Comparison of ENCODE assay signal across 29 cellular contexts in the genomic region with DNA sequence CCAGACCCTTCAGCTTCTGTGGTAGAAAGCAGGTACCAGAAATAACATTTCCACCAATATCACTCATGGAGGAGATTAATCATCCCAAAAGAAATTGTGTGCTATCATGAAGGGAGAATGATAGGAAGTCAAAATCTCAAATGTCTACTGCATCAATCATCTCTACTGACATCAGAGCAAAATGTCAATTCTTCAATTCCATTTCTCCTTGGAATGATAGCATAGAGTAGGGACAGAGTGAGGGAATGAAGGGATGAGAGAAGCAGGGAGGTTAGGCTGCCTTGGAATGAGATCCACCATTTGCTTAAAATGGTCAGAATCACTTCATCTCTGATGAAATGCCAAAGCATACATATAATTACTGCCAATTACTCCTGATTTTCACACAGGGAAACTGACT.
"Had no signal": no experiment of that assay in that cellular context is flagged by ENCODE, and none has a peak within 500 bp of the region (broad histone marks: within the 10 kb centered on the region; RNA-seq: fewer than 3 reads in every experiment).

No MANE protein-coding gene starts in this region.

- H3K4me3 ChIP-seq: stomach, suprapubic skin, testis, thoracic aorta, thyroid gland, tibial artery, tibial nerve, transverse colon, upper lobe of left lung, upper lobe of right lung, uterus, vagina had no signal

- DNase-seq: stimulated activated CD4-positive, alpha-beta T cell treated with anti-CD3 and anti-CD28 coated beads, Interleukin-2, amount 100 ng/mL, for 48 hours; stimulated activated CD4-positive, alpha-beta T cell treated with anti-CD3 and anti-CD28 coated beads, Interleukin-4, amount 100 ng/mL, for 1 hour; stimulated activated CD4-positive, alpha-beta T cell treated with anti-CD3 and anti-CD28 coated beads, Interleukin-4, amount 100 ng/mL, for 24 hours; stimulated activated CD4-positive, alpha-beta T cell treated with anti-CD3 and anti-CD28 coated beads, Interleukin-4, amount 100 ng/mL, for 4 hours; stimulated activated CD8-positive, alpha-beta memory T cell treated with anti-CD3 and anti-CD28 coated beads, Interleukin-4, amount 100 ng/mL, for 48 hours; stimulated activated naive B cell treated with anti-CD40 and anti-IgM and Interleukin-4, amounts not matched to agents 10 μg/mL and 1 μg/mL and 100 μg/mL, for 72 hours; stimulated activated naive CD4-positive, alpha-beta T cell; stimulated activated naive CD4-positive, alpha-beta T cell treated with Interleukin-2 at 50 U/mL for 16 hours; stimulated activated naive CD8-positive, alpha-beta T cell treated with anti-CD3 and anti-CD28 coated beads, Interleukin-15, amount 100 ng/mL, for 72 hours; stimulated activated naive CD8-positive, alpha-beta T cell treated with anti-CD3 and anti-CD28 coated beads, Interleukin-15, Interleukin-2, amounts not matched to agents 100 U/mL and 50 U/mL, for 24 hours; stomach; substantia nigra; testis; thyroid gland; tibial artery; transverse colon; trophoblast cell; upper lobe of left lung; upper lobe of right lung; uterus had no signal

- FAIRE-seq: urothelium cell line had no signal

- H3K27me3 Mint-ChIP-seq: stimulated activated memory B cell treated with anti-CD40 and anti-IgM and Interleukin-4, amounts not matched to agents 10 μg/mL and 1 μg/mL and 100 μg/mL, for 72 hours; stimulated activated naive B cell treated with anti-CD40 and anti-IgM and Interleukin-4, amounts not matched to agents 10 μg/mL and 1 μg/mL and 100 μg/mL, for 72 hours; stimulated activated naive CD8-positive, alpha-beta T cell treated with anti-CD3 and anti-CD28 coated beads, Interleukin-15, amount 100 ng/mL, for 72 hours; stimulated activated naive CD8-positive, alpha-beta T cell treated with anti-CD3 and anti-CD28 coated beads, Interleukin-15, Interleukin-2, amounts not matched to agents 100 ng/mL and 50 ng/mL, for 24 hours; type B pancreatic cell had no signal

- H3K36me3 ChIP-seq: stomach, suprapubic skin, thoracic aorta, thyroid gland, tibial artery, tibial nerve, transverse colon, upper lobe of left lung, upper lobe of right lung, uterus, vagina had no signal

- H3K36me3 Mint-ChIP-seq: stimulated activated effector memory CD8-positive, alpha-beta T cell treated with anti-CD3 and anti-CD28 coated beads, Interleukin-12 subunit alpha, Interleukin-12 subunit beta, amount 100 ng/mL, for 72 hours; stimulated activated memory B cell treated with anti-CD40 and anti-IgM and Interleukin-4, amounts not matched to agents 10 μg/mL and 1 μg/mL and 100 μg/mL, for 72 hours; stimulated activated naive B cell treated with anti-CD40 and anti-IgM and Interleukin-4, amounts not matched to agents 10 μg/mL and 1 μg/mL and 100 μg/mL, for 72 hours; type B pancreatic cell had no signal

- H3K27ac ChIP-seq: stomach, suprapubic skin, testis, thoracic aorta, thyroid gland, tibial artery, tibial nerve, transverse colon, upper lobe of left lung, upper lobe of right lung, uterus, vagina had no signal

- H3K9me3 ChIP-seq: stomach, suprapubic skin, testis, thoracic aorta, thyroid gland, tibial artery, tibial nerve, transverse colon, upper lobe of left lung, upper lobe of right lung, uterus, vagina had no signal

- H3K4me1 ChIP-seq: stomach, suprapubic skin, testis, thyroid gland, tibial artery, tibial nerve, transverse colon, upper lobe of left lung, upper lobe of right lung, uterus, vagina had no signal

- H3K9me3 Mint-ChIP-seq: stimulated activated effector memory CD8-positive, alpha-beta T cell treated with anti-CD3 and anti-CD28 coated beads, Interleukin-12 subunit alpha, Interleukin-12 subunit beta, amount 100 ng/mL, for 72 hours; stimulated activated memory B cell treated with anti-CD40 and anti-IgM and Interleukin-4, amounts not matched to agents 10 μg/mL and 1 μg/mL and 100 μg/mL, for 72 hours; stimulated activated naive CD8-positive, alpha-beta T cell treated with anti-CD3 and anti-CD28 coated beads, Interleukin-15, Interleukin-2, amounts not matched to agents 100 ng/mL and 50 ng/mL, for 24 hours had no signal

- H3K4me3 Mint-ChIP-seq: stimulated activated effector memory CD8-positive, alpha-beta T cell treated with anti-CD3 and anti-CD28 coated beads, Interleukin-12 subunit alpha, Interleukin-12 subunit beta, amount 100 ng/mL, for 72 hours; stimulated activated memory B cell treated with anti-CD40 and anti-IgM and Interleukin-4, amounts not matched to agents 10 μg/mL and 1 μg/mL and 100 μg/mL, for 72 hours; stimulated activated naive B cell treated with anti-CD40 and anti-IgM and Interleukin-4, amounts not matched to agents 10 μg/mL and 1 μg/mL and 100 μg/mL, for 72 hours; stimulated activated naive CD8-positive, alpha-beta T cell treated with anti-CD3 and anti-CD28 coated beads, Interleukin-15, amount 100 ng/mL, for 72 hours; stimulated activated naive CD8-positive, alpha-beta T cell treated with anti-CD3 and anti-CD28 coated beads, Interleukin-15, Interleukin-2, amounts not matched to agents 100 ng/mL and 50 ng/mL, for 24 hours; type B pancreatic cell had no signal

- H3K4me1 Mint-ChIP-seq: stimulated activated effector memory CD8-positive, alpha-beta T cell treated with anti-CD3 and anti-CD28 coated beads, Interleukin-12 subunit alpha, Interleukin-12 subunit beta, amount 100 ng/mL, for 72 hours; stimulated activated memory B cell treated with anti-CD40 and anti-IgM and Interleukin-4, amounts not matched to agents 10 μg/mL and 1 μg/mL and 100 μg/mL, for 72 hours; stimulated activated naive B cell treated with anti-CD40 and anti-IgM and Interleukin-4, amounts not matched to agents 10 μg/mL and 1 μg/mL and 100 μg/mL, for 72 hours; stimulated activated naive CD8-positive, alpha-beta T cell treated with anti-CD3 and anti-CD28 coated beads, Interleukin-15, amount 100 ng/mL, for 72 hours had no signal

- H3K27me3 ChIP-seq: stomach, suprapubic skin, testis, thyroid gland, tibial artery, tibial nerve, transverse colon, upper lobe of left lung, upper lobe of right lung, uterus, vagina had no signal

- ATAC-seq: stimulated activated memory B cell treated with anti-CD40 and anti-IgM and Interleukin-4, amounts not matched to agents 10 μg/mL and 1 μg/mL and 100 μg/mL, for 72 hours; stimulated activated naive B cell treated with anti-CD40 and anti-IgM and Interleukin-4, amounts not matched to agents 10 μg/mL and 1 μg/mL and 100 μg/mL, for 72 hours; stimulated activated naive CD8-positive, alpha-beta T cell treated with anti-CD3 and anti-CD28 coated beads, Interleukin-15, amount 100 ng/mL, for 72 hours; stimulated activated naive CD8-positive, alpha-beta T cell treated with anti-CD3 and anti-CD28 coated beads, Interleukin-15, Interleukin-2, amounts not matched to agents 100 U/mL and 50 U/mL, for 24 hours; upper lobe of right lung had no signal

- H3K27ac Mint-ChIP-seq: stimulated activated effector memory CD8-positive, alpha-beta T cell treated with anti-CD3 and anti-CD28 coated beads, Interleukin-12 subunit alpha, Interleukin-12 subunit beta, amount 100 ng/mL, for 72 hours; stimulated activated memory B cell treated with anti-CD40 and anti-IgM and Interleukin-4, amounts not matched to agents 10 μg/mL and 1 μg/mL and 100 μg/mL, for 72 hours; stimulated activated naive B cell treated with anti-CD40 and anti-IgM and Interleukin-4, amounts not matched to agents 10 μg/mL and 1 μg/mL and 100 μg/mL, for 72 hours; stimulated activated naive CD8-positive, alpha-beta T cell treated with anti-CD3 and anti-CD28 coated beads, Interleukin-15, amount 100 ng/mL, for 72 hours; stimulated activated naive CD8-positive, alpha-beta T cell treated with anti-CD3 and anti-CD28 coated beads, Interleukin-15, Interleukin-2, amounts not matched to agents 100 ng/mL and 50 ng/mL, for 24 hours; type B pancreatic cell had no signal
